In genomic region chr1:155209373-155209721, GRCh38 we compare ENCODE assay signal across 8 cellular contexts. TPM values are rescaled to one million over a fixed set of nuclear protein-coding genes. Genes with fewer than 3 reads are reported as not detected.
DNase-seq lines count a peak whose midpoint lies in the region; ATAC-seq and TF ChIP-seq lines count a peak whose summit lies in the region.

No MANE protein-coding gene starts in this region.

- ATAC-seq in psoas muscle (peak in 3 of 4 donors; percentile 1 to 16 (median 5)), left lobe of liver (no peak)

- TF ChIP-seq CTCF in esophagus squamous epithelium (IDR thresholded peaks at IDR 0.05) (no peak), psoas muscle (IDR thresholded peaks at IDR 0.05) (no peak)

- peaks cover 21 to 47% (median 26%) of the 10 kb centered on the region in 3 donors for H3K4me1 ChIP-seq in esophagus squamous epithelium
- H3K4me1 ChIP-seq in psoas muscle: peaks cover 21% of the 10 kb centered on the region

- DNase-seq in SK-N-DZ (ENCODE audit: low spot score) (peak; percentile 40), esophagus squamous epithelium (lab: John Stamatoyannopoulos, UW) (no peak), psoas muscle (no peak), NCI-H526 (lab: John Stamatoyannopoulos, UW) (no peak), activated gamma-delta T cell (lab: John Stamatoyannopoulos, UW) (no peak), left lobe of liver (ENCODE audit: low spot score) (no peak)
- no peak for DNase-seq in stimulated activated CD4-positive, alpha-beta T cell treated with anti-CD3 and anti-CD28 coated beads, Interleukin-4, amount 100 ng/mL, for 1 hour

- intact Hi-C loops in esophagus squamous epithelium (cut with DNase I): loop anchor here (5.0 kb wide), 1 partner anchor 33 kb away; a partner anchor contains a TSS
- intact Hi-C loops in psoas muscle (cut with DNase I): no loop called here

- 3 to 10% methylated on average over 6 to 9 of the region's 9 CpGs for WGBS in esophagus squamous epithelium, 2 donors
- WGBS in psoas muscle, 3 donors: 3 to 4% (median 3%) methylated on average over 9 of the region's 9 CpGs

- no peaks in the 10 kb centered on the region for H3K9me3 ChIP-seq in esophagus squamous epithelium
- H3K9me3 ChIP-seq in psoas muscle: no peaks in the 10 kb centered on the region

- H3K36me3 ChIP-seq in esophagus squamous epithelium: peaks cover 0 to 26% (median 0%) of the 10 kb centered on the region in 3 donors
- peaks cover 3 to 21% of the 10 kb centered on the region in 2 donors for H3K36me3 ChIP-seq in psoas muscle (ENCODE audit: insufficient read depth in 1 of 2, low read depth in 1 of 2)

- peak overlapping the region; percentile 97 to 99 (median 98) for H3K27ac ChIP-seq in esophagus squamous epithelium
- H3K27ac ChIP-seq in psoas muscle: peak overlapping the region; percentile 99

- TF ChIP-seq POLR2A in esophagus squamous epithelium (IDR thresholded peaks at IDR 0.05): no peak

- H3K4me3 ChIP-seq in GM08714 (ENCODE audit: low read length): peak overlapping the region; percentile 79
- peak overlapping the region; percentile 79 to 100 (median 86) for H3K4me3 ChIP-seq in esophagus squamous epithelium
- H3K4me3 ChIP-seq in psoas muscle: peak overlapping the region; percentile 100

- H3K27me3 ChIP-seq in esophagus squamous epithelium: no peaks in the 10 kb centered on the region
- no peaks in the 10 kb centered on the region for H3K27me3 ChIP-seq in psoas muscle (ENCODE audit: insufficient read depth in 3 of 3, low read length in 2 of 3)

RNA-seq across cellular contexts. Expression of gene MTX1, which starts 0.9 kb away (rescaled TPM):
- 83.7 and 106 TPM in 2 replicates for polyA plus RNA-seq in SK-N-DZ (2014; cell fraction: cytosol; rRNA removed)
- 77.1 and 99.5 TPM in 2 replicates for polyA plus RNA-seq in SK-N-DZ (2014; cell fraction: nucleus; rRNA removed)
- total RNA-seq in esophagus squamous epithelium (10 to 100 TPM; 34.0 to 59.1 (median 42.9) TPM), psoas muscle (10 to 100 TPM in 3 of 4 donors, 1 to 10 TPM in 1; 8.1 to 17.7 (median 14.0) TPM), left lobe of liver (22.6 TPM)
- 10 to 100 TPM; 25.8 to 47.1 (median 27.4) TPM for polyA plus RNA-seq in psoas muscle

RNA-seq across cellular contexts. Expression of gene THBS3, which starts 1.6 kb away (rescaled TPM):
- 18.6 and 19.3 TPM in 2 replicates for polyA plus RNA-seq in SK-N-DZ (2014; cell fraction: cytosol; rRNA removed)
- polyA plus RNA-seq in SK-N-DZ (2014; cell fraction: nucleus; rRNA removed): 161 and 164 TPM in 2 replicates
- total RNA-seq in esophagus squamous epithelium (10 to 100 TPM in 3 of 4 donors, 1 to 10 TPM in 1; 8.7 to 18.5 (median 11.1) TPM), psoas muscle (1 to 10 TPM; 3.1 to 8.1 (median 4.5) TPM), left lobe of liver (16.8 TPM)
- polyA plus RNA-seq in psoas muscle: 1 to 10 TPM; 2.8 to 3.5 (median 2.8) TPM

RNA-seq across cellular contexts. Expression of gene TRIM46, which starts 35.7 kb away (rescaled TPM):
- polyA plus RNA-seq in SK-N-DZ (2014; cell fraction: cytosol; rRNA removed): 14.8 and 16.9 TPM in 2 replicates
- polyA plus RNA-seq in SK-N-DZ (2014; cell fraction: nucleus; rRNA removed): 40.2 and 65.8 TPM in 2 replicates
- total RNA-seq in esophagus squamous epithelium (under 1 TPM in 3 of 4 donors, not detected in 1; 0.30 to 0.53 (median 0.38) TPM), psoas muscle (under 1 TPM in 2 of 4 donors, not detected in 2; 0.15 to 0.16 TPM), left lobe of liver (0.23 TPM)
- under 1 TPM in 2 of 3 donors, not detected in 1; 0.03 TPM for polyA plus RNA-seq in psoas muscle

RNA-seq across cellular contexts. Expression of gene KRTCAP2, which starts 36.2 kb away (rescaled TPM):
- 134 and 157 TPM in 2 replicates for polyA plus RNA-seq in SK-N-DZ (2014; cell fraction: cytosol; rRNA removed)
- polyA plus RNA-seq in SK-N-DZ (2014; cell fraction: nucleus; rRNA removed): 147 and 176 TPM in 2 replicates
- total RNA-seq in esophagus squamous epithelium (100 to 1,000 TPM in 1 of 4 donors, 10 to 100 TPM in 3; 70.8 to 122 (median 73.8) TPM), psoas muscle (100 to 1,000 TPM; 115 to 152 (median 118) TPM), left lobe of liver (75.6 TPM)
- 100 to 1,000 TPM; 137 to 171 (median 149) TPM for polyA plus RNA-seq in psoas muscle

RNA-seq across cellular contexts. Expression of gene ENTREP3, which starts 45.9 kb away (rescaled TPM):
- polyA plus RNA-seq in SK-N-DZ (2014; cell fraction: cytosol; rRNA removed): 20.3 and 23.6 TPM in 2 replicates
- polyA plus RNA-seq in SK-N-DZ (2014; cell fraction: nucleus; rRNA removed): 72.0 and 119 TPM in 2 replicates
- total RNA-seq in esophagus squamous epithelium (10 to 100 TPM; 10.5 to 27.9 (median 16.1) TPM), psoas muscle (10 to 100 TPM; 20.6 to 28.8 (median 23.8) TPM), left lobe of liver (9.6 TPM)
- 10 to 100 TPM; 17.6 to 61.3 (median 21.2) TPM for polyA plus RNA-seq in psoas muscle
